Comparison of ENCODE assay signal across 8 cellular contexts in genomic region chr13:46866150-46866549, GRCh38. TPM values are rescaled to one million over a fixed set of nuclear protein-coding genes. Genes with fewer than 3 reads are reported as not detected.
DNase-seq lines count a peak whose midpoint lies in the region; ATAC-seq and TF ChIP-seq lines count a peak whose summit lies in the region.

No MANE protein-coding gene starts in this region.

- H3K36me3 ChIP-seq in cardiac muscle cell, result no peaks in the 10 kb centered on the region
- H3K36me3 ChIP-seq in CD4-positive, alpha-beta memory T cell (ENCODE audit: insufficient read depth, low read length), result no peaks in the 10 kb centered on the region

- H3K27me3 ChIP-seq in cardiac muscle cell, result no peaks in the 10 kb centered on the region
- H3K27me3 ChIP-seq in CD4-positive, alpha-beta memory T cell (ENCODE audit: insufficient read depth, low read length), result peaks cover 3% of the 10 kb centered on the region

- H3K27me3 Mint-ChIP-seq in CD4-positive, alpha-beta memory T cell, result peaks cover 3% of the 10 kb centered on the region in 2 donors

- no peak for TF ChIP-seq CTCF in AG10803 (conservative IDR thresholded peaks at IDR 0.05; ENCODE audit: low read length)
- no peak for TF ChIP-seq CTCF in cardiac muscle cell (IDR thresholded peaks at IDR 0.05; ENCODE audit: low read depth, low read length)

- H3K4me1 Mint-ChIP-seq in CD4-positive, alpha-beta memory T cell, result no peaks in the 10 kb centered on the region

- DNase-seq in AG10803 (ENCODE audit: low read depth), result peak; percentile 42
- peak; percentile 56 for DNase-seq in SIG-M5 (lab: John Stamatoyannopoulos, UW)
- peak; percentile 24 to 85 for DNase-seq in cardiac muscle cell (ENCODE audit: low read depth in 1 of 2, low spot score in 1 of 2)
- DNase-seq in stimulated activated naive CD8-positive, alpha-beta T cell treated with anti-CD3 and anti-CD28 coated beads, Interleukin-15, Interleukin-2, amounts not matched to agents 100 U/mL and 50 U/mL, for 24 hours, result no peak
- no peak for DNase-seq in NCI-H526 treated with DMSO at 0.1 percent for 48 hours (lab: John Stamatoyannopoulos, UW)
- no peak for DNase-seq in CD4-positive, alpha-beta memory T cell
- no peak for DNase-seq in activated gamma-delta T cell (lab: John Stamatoyannopoulos, UW)

- POLR2A ChIA-PET in CD4-positive, alpha-beta memory T cell (lab: Charles Lee; ENCODE audit: partially characterized antibody), result no interaction called here

- no peaks in the 10 kb centered on the region for H3K9me3 ChIP-seq in cardiac muscle cell (ENCODE audit: low read depth)
- no peaks in the 10 kb centered on the region for H3K9me3 ChIP-seq in CD4-positive, alpha-beta memory T cell (ENCODE audit: control insufficient read depth in 1 of 2, low read length in 2 of 2)

- peak; percentile 46 for ATAC-seq in GM21825 (IDR thresholded peaks at IDR 0.05; ENCODE audit: unreplicated experiment)
- ATAC-seq in stimulated activated naive CD8-positive, alpha-beta T cell treated with anti-CD3 and anti-CD28 coated beads, Interleukin-15, Interleukin-2, amounts not matched to agents 100 U/mL and 50 U/mL, for 24 hours, result peak; percentile 9

- no peak overlapping the region for H3K27ac Mint-ChIP-seq in CD4-positive, alpha-beta memory T cell

- no peaks in the 10 kb centered on the region for H3K4me1 ChIP-seq in cardiac muscle cell (ENCODE audit: low read depth)
- no peaks in the 10 kb centered on the region for H3K4me1 ChIP-seq in CD4-positive, alpha-beta memory T cell (ENCODE audit: insufficient read depth, low read length)

- no peaks in the 10 kb centered on the region for H3K9me3 Mint-ChIP-seq in CD4-positive, alpha-beta memory T cell

- H3K27ac ChIP-seq in cardiac muscle cell, result no peak overlapping the region
- no peak overlapping the region for H3K27ac ChIP-seq in CD4-positive, alpha-beta memory T cell (ENCODE audit: low read depth, low read length)

- no peaks in the 10 kb centered on the region for H3K36me3 Mint-ChIP-seq in CD4-positive, alpha-beta memory T cell

- CTCF ChIA-PET in CD4-positive, alpha-beta memory T cell (lab: Charles Lee; ENCODE audit: partially characterized antibody), result no interaction called here

- no peak overlapping the region for H3K4me3 Mint-ChIP-seq in CD4-positive, alpha-beta memory T cell

- intact Hi-C loops in CD4-positive, alpha-beta memory T cell (cut with micrococcal nuclease), result no loop called here

- no peak overlapping the region for H3K4me3 ChIP-seq in AG10803 (ENCODE audit: low read length)
- no peak overlapping the region for H3K4me3 ChIP-seq in cardiac muscle cell
- no peak overlapping the region for H3K4me3 ChIP-seq in CD4-positive, alpha-beta memory T cell (ENCODE audit: low read length in 2 of 2)

RNA-seq across cellular contexts. Expression of gene HTR2A, which starts 30.7 kb away (rescaled TPM):
- not detected in 2 replicates for total RNA-seq in cardiac muscle cell
- not detected in 2 replicates for polyA plus RNA-seq in cardiac muscle cell
- not detected for total RNA-seq in CD4-positive, alpha-beta memory T cell
- polyA plus RNA-seq in CD4-positive, alpha-beta memory T cell, result not detected

Comparison
In these comparisons a context has a peak if more than half of its experiments do, and no peak if none do; other contexts are left out.
1. DNase-seq: peak in AG10803 (single experiment), SIG-M5 (single experiment) and cardiac muscle cell (2 of 2); none in stimulated activated naive CD8-positive, alpha-beta T cell treated with anti-CD3 and anti-CD28 coated beads, Interleukin-15, Interleukin-2, amounts not matched to agents 100 U/mL and 50 U/mL, for 24 hours (single experiment), NCI-H526 treated with DMSO at 0.1 percent for 48 hours (single experiment), CD4-positive, alpha-beta memory T cell (0 of 5) and activated gamma-delta T cell (single experiment).